ENCODE assay signal across 31 cellular contexts in genomic region chrX:151954730-151955129, GRCh38. TPM values are rescaled to one million over a fixed set of nuclear protein-coding genes. Genes with fewer than 3 reads are reported as not detected.
A peak's percentile ranks its signal among the peaks of the same experiment; 100 is the strongest.
DNase-seq lines count a peak whose midpoint lies in the region; FAIRE-seq and TF ChIP-seq lines count a peak whose summit lies in the region.
"Had no signal": no experiment of that assay in that cellular context is flagged by ENCODE, and none has a peak within 500 bp of the region (broad histone marks: within the 10 kb centered on the region; RNA-seq: fewer than 3 reads in every experiment).

No MANE protein-coding gene starts in this region.

- no peaks in the 10 kb centered on the region for H3K9me3 ChIP-seq in neuronal stem cell (replicated peaks in 1 of 2; ENCODE audit: control insufficient read depth in 2 of 2, insufficient read depth in 1 of 2, low read depth in 1 of 2, low read length in 2 of 2)
- H3K9me3 ChIP-seq: BE2C, BLaER1 had no signal

- no peak overlapping the region for H3K9ac ChIP-seq in neuronal stem cell (ENCODE audit: low read depth, low read length, poor library complexity)
- H3K9ac ChIP-seq: BLaER1 had no signal

- peaks cover under 1% of the 10 kb centered on the region for H3K9me3 Mint-ChIP-seq in type B pancreatic cell
- H3K9me3 Mint-ChIP-seq: CD4-positive, alpha-beta memory T cell had no signal

- H3K14ac ChIP-seq in neuronal stem cell (ENCODE audit: low read length), result no peak overlapping the region

- H3K27ac Mint-ChIP-seq in type B pancreatic cell, result no peak overlapping the region
- H3K27ac Mint-ChIP-seq: CD14-positive monocyte; CD4-positive, alpha-beta memory T cell; CD4-positive, CD25-positive, alpha-beta regulatory T cell had no signal

- no peak overlapping the region for H3K18ac ChIP-seq in neuronal stem cell (ENCODE audit: low read length)

- no peak for FAIRE-seq in H54 (lab: Jason Lieb, UNC)
- FAIRE-seq: A204.1, GM12878, GM12892, GM19239 had no signal

- no peaks in the 10 kb centered on the region for H3K4me1 Mint-ChIP-seq in type B pancreatic cell (ENCODE audit: unreplicated experiment)
- H3K4me1 Mint-ChIP-seq: CD14-positive monocyte; CD4-positive, alpha-beta memory T cell; CD4-positive, CD25-positive, alpha-beta regulatory T cell; CD8-positive, alpha-beta memory T cell had no signal

- no peak overlapping the region for H3K4me3 Mint-ChIP-seq in type B pancreatic cell
- H3K4me3 Mint-ChIP-seq: CD14-positive monocyte; CD4-positive, alpha-beta memory T cell; CD4-positive, CD25-positive, alpha-beta regulatory T cell; CD8-positive, alpha-beta memory T cell had no signal

- no peak overlapping the region for H3K23ac ChIP-seq in neuronal stem cell (ENCODE audit: low read depth, low read length, poor library complexity)

- WGBS in neuronal stem cell (ENCODE audit: extremely low coverage in 2 of 2, insufficient read length in 2 of 2, insufficient replicate concordance in 1 of 2), 2 donors, result no CpG with 5 or more reads among the region's 15 CpGs

- H4K91ac ChIP-seq in neuronal stem cell (ENCODE audit: low read depth, low read length, poor library complexity), result no peak overlapping the region

- H3K27me3 ChIP-seq in neuronal stem cell (ENCODE audit: control insufficient read depth in 3 of 3, insufficient read depth in 3 of 3, low read depth in 1 of 3, low read length in 3 of 3), result no peaks in the 10 kb centered on the region
- H3K27me3 ChIP-seq: BE2C had no signal

- H3K27ac ChIP-seq in coronary artery (no peak overlapping the region), neuronal stem cell (replicated peaks; ENCODE audit: low read length) (no peak overlapping the region)
- H3K27ac ChIP-seq: BLaER1 had no signal

- H3K4me3 ChIP-seq in coronary artery, result no peak overlapping the region
- H3K4me3 ChIP-seq in neuronal stem cell (ENCODE audit: low read length in 2 of 2), result no peak overlapping the region
- H3K4me3 ChIP-seq: BLaER1, GM12878 had no signal

- H3K36me3 Mint-ChIP-seq in type B pancreatic cell, result no peaks in the 10 kb centered on the region
- H3K36me3 Mint-ChIP-seq: CD14-positive monocyte; CD4-positive, alpha-beta memory T cell; CD4-positive, CD25-positive, alpha-beta regulatory T cell; CD8-positive, alpha-beta memory T cell had no signal

- DNase-seq in coronary artery (ENCODE audit: low spot score) (peak; percentile 38), neuronal stem cell (ENCODE audit: low spot score) (no peak), type B pancreatic cell (ENCODE audit: extremely low spot score, unreplicated experiment) (peak; percentile 52), H54 (ENCODE audit: insufficient read length, low spot score) (no peak), NOMO-1 treated with DMSO at 0.1 percent for 48 hours (lab: John Stamatoyannopoulos, UW; ENCODE audit: unreplicated experiment) (no peak)
- no peak for DNase-seq in activated CD4-positive, alpha-beta T cell treated with anti-CD3 and anti-CD28 coated beads, Interleukin-2, amount 50 U/mL, for 48 hours
- DNase-seq: 8988T; ACHN; BE2C; C1 segment of cervical spinal cord; CD4-positive, CD25-positive, alpha-beta regulatory T cell; CD8-positive, alpha-beta memory T cell; COR-L47; DMS 273 treated with DMSO at 0.1 percent for 48 hours; DMS153; DMS53; DMS79; DND-41; EL; GDM1 had no signal

- H2AK5ac ChIP-seq in neuronal stem cell (ENCODE audit: low read depth, low read length), result no peak overlapping the region

- no peak overlapping the region for H2BK12ac ChIP-seq in neuronal stem cell (ENCODE audit: low read length)

- no peak overlapping the region for H2AFZ ChIP-seq in neuronal stem cell (ENCODE audit: low read length)

- no peak overlapping the region for H2BK15ac ChIP-seq in neuronal stem cell (ENCODE audit: low read length)

- no peak overlapping the region for H3K4ac ChIP-seq in neuronal stem cell (ENCODE audit: low read length)

- no peak overlapping the region for H2BK120ac ChIP-seq in neuronal stem cell (ENCODE audit: low read depth, low read length)

- H2BK5ac ChIP-seq in neuronal stem cell (ENCODE audit: low read length), result no peak overlapping the region

- no peaks in the 10 kb centered on the region for H3K79me1 ChIP-seq in neuronal stem cell (ENCODE audit: low read depth, low read length)

- TF ChIP-seq CTCF in coronary artery (IDR thresholded peaks at IDR 0.05), result no peak
- TF ChIP-seq CTCF in type B pancreatic cell (conservative IDR thresholded peaks at IDR 0.05), result no peak

- no peak for TF ChIP-seq POLR2A in H54 (IDR thresholded peaks at IDR 0.05; ENCODE audit: low read depth, low read length)

- H3K4me1 ChIP-seq in neuronal stem cell (ENCODE audit: control insufficient read depth in 2 of 2, insufficient read depth in 1 of 2, low read depth in 1 of 2, low read length in 2 of 2), result no peaks in the 10 kb centered on the region
- H3K4me1 ChIP-seq: BE2C, BLaER1 had no signal

- H4K8ac ChIP-seq in neuronal stem cell (ENCODE audit: low read depth, low read length), result no peak overlapping the region

- no peaks in the 10 kb centered on the region for H3K36me3 ChIP-seq in neuronal stem cell (replicated peaks in 1 of 2; ENCODE audit: control insufficient read depth in 2 of 2, insufficient read depth in 2 of 2, low read length in 2 of 2)
- H3K36me3 ChIP-seq: BE2C, BLaER1 had no signal

- no peaks in the 10 kb centered on the region for H3K27me3 Mint-ChIP-seq in type B pancreatic cell
- H3K27me3 Mint-ChIP-seq: CD4-positive, alpha-beta memory T cell; CD4-positive, CD25-positive, alpha-beta regulatory T cell had no signal

- H3K4me2 ChIP-seq in neuronal stem cell (ENCODE audit: insufficient read depth, low read length, poor library complexity, severe bottlenecking), result peak overlapping the region; percentile 11
- H3K4me2 ChIP-seq: BLaER1 had no signal

RNA-seq across cellular contexts. Expression of gene GABRE, which starts 19.7 kb away (rescaled TPM):
- polyA plus RNA-seq in neuronal stem cell (2013, experiment 1 of 2), result 1.5 TPM
- polyA plus RNA-seq in neuronal stem cell (2013, experiment 2 of 2), result 1.6 TPM
- 5.5 and 9.9 TPM in 2 replicates for total RNA-seq in type B pancreatic cell (ENCODE audit: low replicate concordance)
- total RNA-seq: A673; CD4-positive, alpha-beta memory T cell; CD4-positive, CD25-positive, alpha-beta regulatory T cell; CD8-positive, alpha-beta memory T cell; G401 had no signal
- polyA plus RNA-seq: CD14-positive monocyte; CD4-positive, alpha-beta memory T cell; CD4-positive, CD25-positive, alpha-beta regulatory T cell; CD8-positive, alpha-beta memory T cell had no signal

RNA-seq across cellular contexts. Expression of gene MAGEA4, which starts 42.0 kb away (rescaled TPM):
- 0.03 TPM for polyA plus RNA-seq in neuronal stem cell (2013, experiment 1 of 2)
- polyA plus RNA-seq in neuronal stem cell (2013, experiment 2 of 2), result 0.03 TPM
- not detected in 2 replicates for total RNA-seq in type B pancreatic cell (ENCODE audit: low replicate concordance)
- total RNA-seq: A673; CD4-positive, alpha-beta memory T cell; CD4-positive, CD25-positive, alpha-beta regulatory T cell; CD8-positive, alpha-beta memory T cell; Daoy; G401; GM12878 had no signal
- polyA plus RNA-seq: AG04450; CD14-positive monocyte; CD4-positive, alpha-beta memory T cell; CD4-positive, CD25-positive, alpha-beta regulatory T cell; CD8-positive, alpha-beta memory T cell; GM12878 had no signal

Comparison
In these comparisons a context has a peak if more than half of its experiments do, and no peak if none do; other contexts are left out.
1. DNase-seq: peak in coronary artery (single experiment) and type B pancreatic cell (single experiment); none in neuronal stem cell (single experiment), activated CD4-positive, alpha-beta T cell treated with anti-CD3 and anti-CD28 coated beads, Interleukin-2, amount 50 U/mL, for 48 hours (0 of 2), H54 (single experiment) and NOMO-1 treated with DMSO at 0.1 percent for 48 hours (single experiment).